In the genomic region with DNA sequence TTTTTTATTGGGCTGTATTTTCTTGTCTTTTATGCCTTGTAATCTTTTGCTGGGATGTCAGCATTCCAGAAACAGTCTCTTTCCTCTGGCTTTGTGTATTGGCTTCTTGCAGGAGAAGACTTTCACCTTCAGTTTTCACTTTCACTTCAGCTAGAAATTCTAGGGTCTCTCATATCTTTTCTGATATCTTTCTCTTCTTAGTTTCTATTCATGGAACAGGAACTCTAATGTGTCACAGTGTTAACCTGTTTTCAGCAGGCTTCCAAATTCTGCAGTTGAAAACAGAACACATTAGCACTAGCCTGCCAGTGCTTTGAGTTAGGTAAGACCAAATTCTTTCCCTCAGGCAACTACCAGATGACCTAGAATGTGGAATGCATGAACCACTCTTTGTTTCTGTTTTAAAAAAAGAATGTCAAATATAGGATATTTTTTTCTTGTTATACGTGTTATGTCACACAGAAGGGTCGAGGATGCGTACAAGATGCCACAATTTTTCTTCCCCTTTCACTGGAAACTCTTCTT, we compare ENCODE assay signal across 20 cellular contexts.
"Had no signal": no experiment of that assay in that cellular context is flagged by ENCODE, and none has a peak within 500 bp of the region (broad histone marks: within the 10 kb centered on the region; RNA-seq: fewer than 3 reads in every experiment).

No MANE protein-coding gene starts in this region.

- H2AFZ ChIP-seq: neural progenitor cell, parathyroid adenoma had no signal

- DNase-seq: cerebellar nuclear complex; endodermal cell; heart left ventricle; hippocampal formation; kidney glomerular epithelial cell; retina; right lobe of liver; stimulated activated CD4-positive, alpha-beta T cell treated with anti-CD3 and anti-CD28 coated beads, Interleukin-4, amount 100 ng/mL, for 1 hour; stimulated activated CD8-positive, alpha-beta memory T cell treated with anti-CD3 and anti-CD28 coated beads, Interleukin-4, amount 100 ng/mL, for 48 hours; stimulated activated naive CD8-positive, alpha-beta T cell treated with anti-CD3 and anti-CD28 coated beads, Interleukin-15, Interleukin-2, amounts not matched to agents 100 U/mL and 50 U/mL, for 24 hours had no signal

- H3K4me1 ChIP-seq: heart left ventricle, neural progenitor cell, parathyroid adenoma, prostate gland, right lobe of liver, tibial nerve had no signal

- H3K4me2 ChIP-seq: neural progenitor cell had no signal

- H3K9me3 ChIP-seq: prostate gland, right lobe of liver, tibial nerve had no signal

- H3K4me3 ChIP-seq: heart left ventricle, neural progenitor cell, prostate gland, right lobe of liver, tibial nerve had no signal

- H3K27me3 ChIP-seq: heart left ventricle, neural progenitor cell, right lobe of liver, tibial nerve had no signal

- H3K9ac ChIP-seq: neural progenitor cell, parathyroid adenoma had no signal

- ATAC-seq: heart left ventricle; left lobe of liver; natural killer cell treated with Interleukin-12 subunit alpha and Interleukin-12 subunit beta and Interleukin-15 and Interleukin-18, amount 100 ng/mL, for 72 hours; right lobe of liver; stimulated activated effector memory CD8-positive, alpha-beta T cell treated with anti-CD3 and anti-CD28 coated beads, Interleukin-12 subunit alpha, Interleukin-12 subunit beta, amount 100 ng/mL, for 72 hours; stimulated activated naive CD8-positive, alpha-beta T cell treated with anti-CD3 and anti-CD28 coated beads, Interleukin-15, Interleukin-2, amounts not matched to agents 100 U/mL and 50 U/mL, for 24 hours had no signal

- H3K27ac ChIP-seq: heart left ventricle, neural progenitor cell, parathyroid adenoma, prostate gland, right lobe of liver, tibial nerve had no signal

- H3K36me3 ChIP-seq: heart left ventricle, neural progenitor cell, prostate gland, right lobe of liver, tibial nerve had no signal

- H3K79me2 ChIP-seq: parathyroid adenoma had no signal

- FAIRE-seq: colon, endothelial cell of umbilical vein, frontal cortex had no signal
